In genomic region chr2:168422584-168422983, GRCh38 we compare ENCODE assay signal across 1 cellular context.
A peak's percentile ranks its signal among the peaks of the same experiment; 100 is the strongest.
TF ChIP-seq lines count a peak whose summit lies in the region.

No MANE protein-coding gene starts in this region.

TF ChIP-seq in GM12878, 131 proteins besides CTCF, POLR2A, EP300 and RAD21 (continued from another document):
- TF ChIP-seq ELK1 (IDR thresholded peaks at IDR 0.05; ENCODE audit: low read depth, low read length) (no peak), MTA3 (IDR thresholded peaks at IDR 0.05; ENCODE audit: borderline replicate concordance, low read length) (no peak), PAX5 (IDR thresholded peaks at IDR 0.05; ENCODE audit: borderline replicate concordance, low read depth, low read length) (no peak), KDM1A (IDR thresholded peaks at IDR 0.05; ENCODE audit: borderline replicate concordance) (no peak), RFX5 (IDR thresholded peaks at IDR 0.05; ENCODE audit: low read depth, low read length) (no peak), JUNB (IDR thresholded peaks at IDR 0.05) (peak; percentile 63), ZNF384 (IDR thresholded peaks at IDR 0.05; ENCODE audit: borderline replicate concordance, low read depth, low read length) (no peak), RBBP5 (conservative IDR thresholded peaks at IDR 0.05) (no peak), WRNIP1 (IDR thresholded peaks at IDR 0.05; ENCODE audit: borderline replicate concordance, low read depth, low read length) (no peak), BCL3 (IDR thresholded peaks at IDR 0.05; ENCODE audit: borderline replicate concordance, insufficient read depth, low read depth, low read length, poor library complexity, severe bottlenecking) (no peak), RUNX3 (IDR thresholded peaks at IDR 0.05; ENCODE audit: low read length) (peak; percentile 37; the same call in 1 of the 2 replicates), POU2F2 (IDR thresholded peaks at IDR 0.05; ENCODE audit: borderline replicate concordance, low read depth, low read length) (no peak), MEF2A (IDR thresholded peaks at IDR 0.05; ENCODE audit: insufficient read depth, low read depth, low read length) (no peak), EED (IDR thresholded peaks at IDR 0.05; ENCODE audit: low read depth) (no peak), TAF1 (IDR thresholded peaks at IDR 0.05; ENCODE audit: borderline replicate concordance, low read depth, low read length) (no peak), ZBED1 (IDR thresholded peaks at IDR 0.05; ENCODE audit: borderline replicate concordance) (no peak), ZNF217 (IDR thresholded peaks at IDR 0.05) (no peak), NFYA (IDR thresholded peaks at IDR 0.05; ENCODE audit: borderline replicate concordance, low read depth, low read length) (no peak), GATAD2B (conservative IDR thresholded peaks at IDR 0.05; ENCODE audit: low read depth) (no peak), HDAC2 (IDR thresholded peaks at IDR 0.05) (no peak), E2F4 (IDR thresholded peaks at IDR 0.05; ENCODE audit: low read depth, low read length) (no peak), GABPA (IDR thresholded peaks at IDR 0.05; ENCODE audit: low read depth) (0 out of 2 replicates have a peak, but pooled peaks have one; percentile 28), ZNF622 (IDR thresholded peaks at IDR 0.05) (no peak), STAT1 (conservative IDR thresholded peaks at IDR 0.05) (no peak), NR2C1 (IDR thresholded peaks at IDR 0.05) (no peak)
- TF ChIP-seq, protein P1, sequence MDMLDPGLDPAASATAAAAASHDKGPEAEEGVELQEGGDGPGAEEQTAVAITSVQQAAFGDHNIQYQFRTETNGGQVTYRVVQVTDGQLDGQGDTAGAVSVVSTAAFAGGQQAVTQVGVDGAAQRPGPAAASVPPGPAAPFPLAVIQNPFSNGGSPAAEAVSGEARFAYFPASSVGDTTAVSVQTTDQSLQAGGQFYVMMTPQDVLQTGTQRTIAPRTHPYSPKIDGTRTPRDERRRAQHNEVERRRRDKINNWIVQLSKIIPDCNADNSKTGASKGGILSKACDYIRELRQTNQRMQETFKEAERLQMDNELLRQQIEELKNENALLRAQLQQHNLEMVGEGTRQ (IDR thresholded peaks at IDR 0.05; ENCODE audit: borderline replicate concordance, low read depth, low read length), result no peak
- TF ChIP-seq, protein P2, sequence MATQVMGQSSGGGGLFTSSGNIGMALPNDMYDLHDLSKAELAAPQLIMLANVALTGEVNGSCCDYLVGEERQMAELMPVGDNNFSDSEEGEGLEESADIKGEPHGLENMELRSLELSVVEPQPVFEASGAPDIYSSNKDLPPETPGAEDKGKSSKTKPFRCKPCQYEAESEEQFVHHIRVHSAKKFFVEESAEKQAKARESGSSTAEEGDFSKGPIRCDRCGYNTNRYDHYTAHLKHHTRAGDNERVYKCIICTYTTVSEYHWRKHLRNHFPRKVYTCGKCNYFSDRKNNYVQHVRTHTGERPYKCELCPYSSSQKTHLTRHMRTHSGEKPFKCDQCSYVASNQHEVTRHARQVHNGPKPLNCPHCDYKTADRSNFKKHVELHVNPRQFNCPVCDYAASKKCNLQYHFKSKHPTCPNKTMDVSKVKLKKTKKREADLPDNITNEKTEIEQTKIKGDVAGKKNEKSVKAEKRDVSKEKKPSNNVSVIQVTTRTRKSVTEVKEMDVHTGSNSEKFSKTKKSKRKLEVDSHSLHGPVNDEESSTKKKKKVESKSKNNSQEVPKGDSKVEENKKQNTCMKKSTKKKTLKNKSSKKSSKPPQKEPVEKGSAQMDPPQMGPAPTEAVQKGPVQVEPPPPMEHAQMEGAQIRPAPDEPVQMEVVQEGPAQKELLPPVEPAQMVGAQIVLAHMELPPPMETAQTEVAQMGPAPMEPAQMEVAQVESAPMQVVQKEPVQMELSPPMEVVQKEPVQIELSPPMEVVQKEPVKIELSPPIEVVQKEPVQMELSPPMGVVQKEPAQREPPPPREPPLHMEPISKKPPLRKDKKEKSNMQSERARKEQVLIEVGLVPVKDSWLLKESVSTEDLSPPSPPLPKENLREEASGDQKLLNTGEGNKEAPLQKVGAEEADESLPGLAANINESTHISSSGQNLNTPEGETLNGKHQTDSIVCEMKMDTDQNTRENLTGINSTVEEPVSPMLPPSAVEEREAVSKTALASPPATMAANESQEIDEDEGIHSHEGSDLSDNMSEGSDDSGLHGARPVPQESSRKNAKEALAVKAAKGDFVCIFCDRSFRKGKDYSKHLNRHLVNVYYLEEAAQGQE (IDR thresholded peaks at IDR 0.05; ENCODE audit: low read depth, low read length), result no peak
- TF ChIP-seq, protein P3, sequence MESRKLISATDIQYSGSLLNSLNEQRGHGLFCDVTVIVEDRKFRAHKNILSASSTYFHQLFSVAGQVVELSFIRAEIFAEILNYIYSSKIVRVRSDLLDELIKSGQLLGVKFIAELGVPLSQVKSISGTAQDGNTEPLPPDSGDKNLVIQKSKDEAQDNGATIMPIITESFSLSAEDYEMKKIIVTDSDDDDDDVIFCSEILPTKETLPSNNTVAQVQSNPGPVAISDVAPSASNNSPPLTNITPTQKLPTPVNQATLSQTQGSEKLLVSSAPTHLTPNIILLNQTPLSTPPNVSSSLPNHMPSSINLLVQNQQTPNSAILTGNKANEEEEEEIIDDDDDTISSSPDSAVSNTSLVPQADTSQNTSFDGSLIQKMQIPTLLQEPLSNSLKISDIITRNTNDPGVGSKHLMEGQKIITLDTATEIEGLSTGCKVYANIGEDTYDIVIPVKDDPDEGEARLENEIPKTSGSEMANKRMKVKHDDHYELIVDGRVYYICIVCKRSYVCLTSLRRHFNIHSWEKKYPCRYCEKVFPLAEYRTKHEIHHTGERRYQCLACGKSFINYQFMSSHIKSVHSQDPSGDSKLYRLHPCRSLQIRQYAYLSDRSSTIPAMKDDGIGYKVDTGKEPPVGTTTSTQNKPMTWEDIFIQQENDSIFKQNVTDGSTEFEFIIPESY (IDR thresholded peaks at IDR 0.05), result no peak
- TF ChIP-seq, protein P4, sequence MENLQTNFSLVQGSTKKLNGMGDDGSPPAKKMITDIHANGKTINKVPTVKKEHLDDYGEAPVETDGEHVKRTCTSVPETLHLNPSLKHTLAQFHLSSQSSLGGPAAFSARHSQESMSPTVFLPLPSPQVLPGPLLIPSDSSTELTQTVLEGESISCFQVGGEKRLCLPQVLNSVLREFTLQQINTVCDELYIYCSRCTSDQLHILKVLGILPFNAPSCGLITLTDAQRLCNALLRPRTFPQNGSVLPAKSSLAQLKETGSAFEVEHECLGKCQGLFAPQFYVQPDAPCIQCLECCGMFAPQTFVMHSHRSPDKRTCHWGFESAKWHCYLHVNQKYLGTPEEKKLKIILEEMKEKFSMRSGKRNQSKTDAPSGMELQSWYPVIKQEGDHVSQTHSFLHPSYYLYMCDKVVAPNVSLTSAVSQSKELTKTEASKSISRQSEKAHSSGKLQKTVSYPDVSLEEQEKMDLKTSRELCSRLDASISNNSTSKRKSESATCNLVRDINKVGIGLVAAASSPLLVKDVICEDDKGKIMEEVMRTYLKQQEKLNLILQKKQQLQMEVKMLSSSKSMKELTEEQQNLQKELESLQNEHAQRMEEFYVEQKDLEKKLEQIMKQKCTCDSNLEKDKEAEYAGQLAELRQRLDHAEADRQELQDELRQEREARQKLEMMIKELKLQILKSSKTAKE (IDR thresholded peaks at IDR 0.05; ENCODE audit: low read depth, poor library complexity, severe bottlenecking), result no peak
- TF ChIP-seq, protein P5, sequence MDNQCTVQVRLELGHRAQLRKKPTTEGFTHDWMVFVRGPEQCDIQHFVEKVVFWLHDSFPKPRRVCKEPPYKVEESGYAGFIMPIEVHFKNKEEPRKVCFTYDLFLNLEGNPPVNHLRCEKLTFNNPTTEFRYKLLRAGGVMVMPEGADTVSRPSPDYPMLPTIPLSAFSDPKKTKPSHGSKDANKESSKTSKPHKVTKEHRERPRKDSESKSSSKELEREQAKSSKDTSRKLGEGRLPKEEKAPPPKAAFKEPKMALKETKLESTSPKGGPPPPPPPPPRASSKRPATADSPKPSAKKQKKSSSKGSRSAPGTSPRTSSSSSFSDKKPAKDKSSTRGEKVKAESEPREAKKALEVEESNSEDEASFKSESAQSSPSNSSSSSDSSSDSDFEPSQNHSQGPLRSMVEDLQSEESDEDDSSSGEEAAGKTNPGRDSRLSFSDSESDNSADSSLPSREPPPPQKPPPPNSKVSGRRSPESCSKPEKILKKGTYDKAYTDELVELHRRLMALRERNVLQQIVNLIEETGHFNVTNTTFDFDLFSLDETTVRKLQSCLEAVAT (IDR thresholded peaks at IDR 0.05), result no peak
- TF ChIP-seq, protein P6, sequence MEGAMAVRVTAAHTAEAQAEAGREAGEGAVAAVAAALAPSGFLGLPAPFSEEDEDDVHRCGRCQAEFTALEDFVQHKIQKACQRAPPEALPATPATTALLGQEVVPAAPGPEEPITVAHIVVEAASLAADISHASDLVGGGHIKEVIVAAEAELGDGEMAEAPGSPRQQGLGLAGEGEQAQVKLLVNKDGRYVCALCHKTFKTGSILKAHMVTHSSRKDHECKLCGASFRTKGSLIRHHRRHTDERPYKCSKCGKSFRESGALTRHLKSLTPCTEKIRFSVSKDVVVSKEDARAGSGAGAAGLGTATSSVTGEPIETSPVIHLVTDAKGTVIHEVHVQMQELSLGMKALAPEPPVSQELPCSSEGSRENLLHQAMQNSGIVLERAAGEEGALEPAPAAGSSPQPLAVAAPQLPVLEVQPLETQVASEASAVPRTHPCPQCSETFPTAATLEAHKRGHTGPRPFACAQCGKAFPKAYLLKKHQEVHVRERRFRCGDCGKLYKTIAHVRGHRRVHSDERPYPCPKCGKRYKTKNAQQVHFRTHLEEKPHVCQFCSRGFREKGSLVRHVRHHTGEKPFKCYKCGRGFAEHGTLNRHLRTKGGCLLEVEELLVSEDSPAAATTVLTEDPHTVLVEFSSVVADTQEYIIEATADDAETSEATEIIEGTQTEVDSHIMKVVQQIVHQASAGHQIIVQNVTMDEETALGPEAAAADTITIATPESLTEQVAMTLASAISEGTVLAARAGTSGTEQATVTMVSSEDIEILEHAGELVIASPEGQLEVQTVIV (IDR thresholded peaks at IDR 0.05; ENCODE audit: borderline replicate concordance, partially characterized antibody), result no peak
